Comparison of ENCODE assay signal across 8 cellular contexts in genomic region chr20:49541733-49542513, GRCh38. TPM values are rescaled to one million over a fixed set of nuclear protein-coding genes. Genes with fewer than 3 reads are reported as not detected.
DNase-seq lines count a peak whose midpoint lies in the region; ATAC-seq and TF ChIP-seq lines count a peak whose summit lies in the region.

No MANE protein-coding gene starts in this region.

- H3K23ac ChIP-seq in mesenchymal stem cell (ENCODE audit: low read length in 2 of 2), result no peak overlapping the region

- DNase-seq in BE2C (peak; percentile 71), NCI-H748 (lab: John Stamatoyannopoulos, UW; ENCODE audit: unreplicated experiment) (peak; percentile 70), mesenchymal stem cell (peak; percentile 61)
- peak; percentile 51 to 52 for DNase-seq in activated CD4-positive, alpha-beta T cell treated with anti-CD3 and anti-CD28 coated beads, Interleukin-2, amount 50 U/mL, for 24 hours (ENCODE audit: low read depth in 1 of 2, low spot score in 1 of 2)
- peak; percentile 13 for DNase-seq in effector CD8-positive, alpha-beta T cell (lab: John Stamatoyannopoulos, UW)
- DNase-seq in stimulated activated CD8-positive, alpha-beta memory T cell treated with anti-CD3 and anti-CD28 coated beads, Interleukin-4, amount 100 ng/mL, for 4 hours (ENCODE audit: low read depth in 2 of 2, low spot score in 1 of 2), result peak; percentile 27 to 50

- H2BK15ac ChIP-seq in mesenchymal stem cell (ENCODE audit: low read depth, poor library complexity, severe bottlenecking), result no peak overlapping the region

- no peak overlapping the region for H2AK5ac ChIP-seq in mesenchymal stem cell (ENCODE audit: low read length, severe bottlenecking)

- no peak overlapping the region for H3K4ac ChIP-seq in mesenchymal stem cell (ENCODE audit: low read depth in 1 of 2, low read length in 2 of 2)

- peak overlapping the region; percentile 33 for H3K9ac ChIP-seq in mesenchymal stem cell (ENCODE audit: low read length)

- H3K27me3 ChIP-seq in BE2C, result no peaks in the 10 kb centered on the region
- no peaks in the 10 kb centered on the region for H3K27me3 ChIP-seq in mesenchymal stem cell (ENCODE audit: control insufficient read depth in 1 of 2, insufficient read depth in 1 of 2, low read length in 2 of 2)

- H4K8ac ChIP-seq in mesenchymal stem cell (ENCODE audit: low read length), result no peak overlapping the region

- no peak overlapping the region for H2AFZ ChIP-seq in mesenchymal stem cell (ENCODE audit: low read depth, low read length)

- H3K4me3 ChIP-seq in BE2C (ENCODE audit: low read depth, low read length), result no peak overlapping the region
- no peak overlapping the region for H3K4me3 ChIP-seq in mesenchymal stem cell (ENCODE audit: insufficient read depth in 1 of 2, low read depth in 1 of 2, low read length in 2 of 2)

- no peak overlapping the region for H3K27ac ChIP-seq in mesenchymal stem cell (ENCODE audit: low read length, poor library complexity, severe bottlenecking)

- TF ChIP-seq CTCF in BE2C (IDR thresholded peaks at IDR 0.05; ENCODE audit: low read depth, low read length), result peak; percentile 93

- H3K4me2 ChIP-seq in mesenchymal stem cell (ENCODE audit: low read length, poor library complexity, severe bottlenecking), result no peak overlapping the region

- no peak overlapping the region for H3K14ac ChIP-seq in mesenchymal stem cell (ENCODE audit: low read length in 2 of 2)

- H3K9me3 ChIP-seq in BE2C (no peaks in the 10 kb centered on the region; the same call in 1 of the 2 replicates), mesenchymal stem cell (ENCODE audit: control insufficient read depth, low read length) (peaks cover 3% of the 10 kb centered on the region)

- WGBS in mesenchymal stem cell, result 62% methylated on average over 18 of the region's 18 CpGs

- H2BK120ac ChIP-seq in mesenchymal stem cell (ENCODE audit: low read depth, low read length), result no peak overlapping the region

- H3K36me3 ChIP-seq in BE2C (no peaks in the 10 kb centered on the region), mesenchymal stem cell (ENCODE audit: control insufficient read depth in 1 of 2, insufficient read depth in 2 of 2, low read depth in 1 of 2, low read length in 2 of 2) (peaks cover 64 to 99% of the 10 kb centered on the region in 2 experiments)

- H3K4me1 ChIP-seq in BE2C (no peaks in the 10 kb centered on the region), mesenchymal stem cell (ENCODE audit: control insufficient read depth, insufficient read depth, low read depth, low read length) (no peaks in the 10 kb centered on the region)

- H3K18ac ChIP-seq in mesenchymal stem cell (ENCODE audit: low read depth in 1 of 2, low read length in 2 of 2), result no peak overlapping the region

- H2BK12ac ChIP-seq in mesenchymal stem cell (ENCODE audit: low read length in 2 of 2), result no peak overlapping the region

- H2BK5ac ChIP-seq in mesenchymal stem cell (ENCODE audit: low read depth, low read length, poor library complexity, severe bottlenecking), result no peak overlapping the region

- ATAC-seq in HG02885 (IDR thresholded peaks at IDR 0.05; ENCODE audit: poor library complexity, unreplicated experiment) (peak; percentile 37), HG02852 (IDR thresholded peaks at IDR 0.05; ENCODE audit: unreplicated experiment) (no peak)

- no peaks in the 10 kb centered on the region for H3K79me1 ChIP-seq in mesenchymal stem cell (replicated peaks; ENCODE audit: low read length, poor library complexity, severe bottlenecking)

- no peak overlapping the region for H4K91ac ChIP-seq in mesenchymal stem cell (ENCODE audit: low read length)

RNA-seq across cellular contexts. Expression of gene PTGIS, which starts 26.0 kb away (rescaled TPM):
- not detected for polyA plus RNA-seq in BE2C (2012; ENCODE audit: insufficient read depth, insufficient read length, low read depth)
- 0.01 TPM for polyA plus RNA-seq in mesenchymal stem cell (2013, experiment 1 of 2)
- 0.01 TPM for polyA plus RNA-seq in mesenchymal stem cell (2013, experiment 2 of 2)

RNA-seq across cellular contexts. Expression of gene KCNB1, which starts 59.5 kb away (rescaled TPM):
- 6.9 TPM for polyA plus RNA-seq in BE2C (2012; ENCODE audit: insufficient read depth, insufficient read length, low read depth)
- under 0.01 TPM for polyA plus RNA-seq in mesenchymal stem cell (2013, experiment 1 of 2)
- polyA plus RNA-seq in mesenchymal stem cell (2013, experiment 2 of 2), result under 0.01 TPM

Comparison
In these comparisons a context has a peak if more than half of its experiments do, and no peak if none do; other contexts are left out.
1. DNase-seq: peak in every context shown above with its lines; median percentile 71 in BE2C; 70 in NCI-H748; 61 in mesenchymal stem cell; 52 in activated CD4-positive, alpha-beta T cell treated with anti-CD3 and anti-CD28 coated beads, Interleukin-2, amount 50 U/mL, for 24 hours; 38 in stimulated activated CD8-positive, alpha-beta memory T cell treated with anti-CD3 and anti-CD28 coated beads, Interleukin-4, amount 100 ng/mL, for 4 hours; 13 in effector CD8-positive, alpha-beta T cell.